ENCODE assay signal across 1 cellular context in genomic region chr14:101687756-101688546, GRCh38.
TF ChIP-seq lines count a peak whose summit lies in the region.

No MANE protein-coding gene starts in this region.

TF ChIP-seq in K562, 482 proteins besides CTCF, POLR2A, EP300 and RAD21 (continued from another document and continues in another):
- no peak for TF ChIP-seq ZNF318 (IDR thresholded peaks at IDR 0.05; ENCODE audit: borderline replicate concordance in 1 of 2, low read depth in 1 of 2)
- no peak for TF ChIP-seq PHTF2 (CRISPR knock-in tag; IDR thresholded peaks at IDR 0.05)
- TF ChIP-seq HDAC1 (IDR thresholded peaks at IDR 0.05), result peak in 1 of 2 experiments; percentile 44; a peak in 1 of 4 replicates
- TF ChIP-seq NBN (IDR thresholded peaks at IDR 0.05; ENCODE audit: low read depth), result no peak
- no peak for TF ChIP-seq MCM7 (IDR thresholded peaks at IDR 0.05)
- TF ChIP-seq NCOA2 (IDR thresholded peaks at IDR 0.05; ENCODE audit: partially characterized antibody in 2 of 2), result no peak
- TF ChIP-seq ZNF354B (CRISPR knock-in tag; IDR thresholded peaks at IDR 0.05), result no peak; the same call in 1 of the 2 replicates
- TF ChIP-seq ZNF395 (CRISPR knock-in tag; IDR thresholded peaks at IDR 0.05), result peak; percentile 71; the same call in 1 of the 2 replicates
- no peak for TF ChIP-seq NR2C2 (CRISPR knock-in tag; IDR thresholded peaks at IDR 0.05)
- TF ChIP-seq NR2C2 (tag; IDR thresholded peaks at IDR 0.05), result no peak
- TF ChIP-seq AFF1 (IDR thresholded peaks at IDR 0.05; ENCODE audit: low read depth in 1 of 2, partially characterized antibody in 2 of 2), result no peak
- TF ChIP-seq POLR2B (IDR thresholded peaks at IDR 0.05; ENCODE audit: low read depth, partially characterized antibody), result no peak
- no peak for TF ChIP-seq SREBF1 (IDR thresholded peaks at IDR 0.05; ENCODE audit: borderline replicate concordance, low read depth, low read length)
- peak; percentile 82 for TF ChIP-seq TCF3 (CRISPR knock-in tag; IDR thresholded peaks at IDR 0.05)
- TF ChIP-seq ZNF561 (CRISPR knock-in tag; conservative IDR thresholded peaks at IDR 0.05), result no peak
- no peak for TF ChIP-seq BCOR (IDR thresholded peaks at IDR 0.05)
- no peak for TF ChIP-seq MTA3 (IDR thresholded peaks at IDR 0.05; ENCODE audit: borderline replicate concordance)
- 0 out of 2 replicates have a peak, but pooled peaks have one; percentile 20 for TF ChIP-seq SMARCA4 (IDR thresholded peaks at IDR 0.05)
- no peak for TF ChIP-seq SIRT6 (IDR thresholded peaks at IDR 0.05; ENCODE audit: low read depth, low read length)
- TF ChIP-seq HMBOX1 (IDR thresholded peaks at IDR 0.05), result no peak
- no peak for TF ChIP-seq TBP (optimal IDR thresholded peaks at IDR 0.05; ENCODE audit: low read depth, low read length)
- no peak for TF ChIP-seq U2AF2 (optimal IDR thresholded peaks at IDR 0.05; ENCODE audit: low read depth, low read length)
- no peak for TF ChIP-seq TOE1 (IDR thresholded peaks at IDR 0.05; ENCODE audit: borderline replicate concordance)
- no peak for TF ChIP-seq TOE1 (CRISPR knock-in tag; IDR thresholded peaks at IDR 0.05; ENCODE audit: borderline replicate concordance, low read depth)
- TF ChIP-seq ZNF224 (CRISPR knock-in tag; IDR thresholded peaks at IDR 0.05), result no peak
- no peak for TF ChIP-seq ETV6 (IDR thresholded peaks at IDR 0.05; ENCODE audit: borderline replicate concordance in 1 of 2, low read depth in 2 of 2, low read length in 1 of 2)
- TF ChIP-seq ETV6 (CRISPR knock-in tag; IDR thresholded peaks at IDR 0.05; ENCODE audit: borderline replicate concordance), result no peak
- no peak for TF ChIP-seq THRAP3 (IDR thresholded peaks at IDR 0.05; ENCODE audit: borderline replicate concordance)
- TF ChIP-seq MLX (CRISPR knock-in tag; conservative IDR thresholded peaks at IDR 0.05), result no peak
- no peak for TF ChIP-seq PHF20 (IDR thresholded peaks at IDR 0.05; ENCODE audit: partially characterized antibody)
- TF ChIP-seq MAX (CRISPR knock-in tag; IDR thresholded peaks at IDR 0.05), result no peak
- peak; percentile 30; the same call in 1 of the 2 replicates for TF ChIP-seq HBP1 (CRISPR knock-in tag; IDR thresholded peaks at IDR 0.05)
- no peak for TF ChIP-seq SMARCC2 (IDR thresholded peaks at IDR 0.05; ENCODE audit: low read depth)
